10 cellular contexts compared by ENCODE assay signal in genomic region chr6:37172991-37173572, GRCh38. TPM values are rescaled to one million over a fixed set of nuclear protein-coding genes. Genes with fewer than 3 reads are reported as not detected.
DNase-seq lines count a peak whose midpoint lies in the region; ATAC-seq and TF ChIP-seq lines count a peak whose summit lies in the region.
"Had no signal": no experiment of that assay in that cellular context is flagged by ENCODE, and none has a peak within 500 bp of the region (broad histone marks: within the 10 kb centered on the region; RNA-seq: fewer than 3 reads in every experiment).

No MANE protein-coding gene starts in this region.

- DNase-seq in CD8-positive, alpha-beta memory T cell, result no peak
- DNase-seq in RWPE1 (ENCODE audit: low spot score) (no peak), esophagus squamous epithelium (lab: John Stamatoyannopoulos, UW) (no peak), gastrocnemius medialis (no peak), NCI-H1417 (lab: John Stamatoyannopoulos, UW) (no peak), putamen (ENCODE audit: low spot score) (no peak)
- DNase-seq: NCI-H446, T1000 had no signal

- peak overlapping the region; percentile 82 to 98 (median 93) for H3K27ac Mint-ChIP-seq in CD8-positive, alpha-beta memory T cell

- peaks cover 68 to 73% (median 71%) of the 10 kb centered on the region in 3 donors for H3K4me1 Mint-ChIP-seq in CD8-positive, alpha-beta memory T cell

- peaks cover 0 to 2% (median 0%) of the 10 kb centered on the region in 5 donors for H3K9me3 Mint-ChIP-seq in CD8-positive, alpha-beta memory T cell

- in situ Hi-C loops in gastrocnemius medialis (cut with MboI; ENCODE audit: low sequenced_read_pairs in 4 of 4), result loop anchor here in 3 of 4 donors (5.0 kb wide), 2 partner anchors 41 to 121 kb away; no protein-coding TSS in a partner anchor

- H3K27me3 ChIP-seq in CD8-positive, alpha-beta memory T cell (ENCODE audit: insufficient read depth, low read length, poor library complexity, severe bottlenecking), result no peaks in the 10 kb centered on the region
- H3K27me3 ChIP-seq in esophagus squamous epithelium, result no peaks in the 10 kb centered on the region
- H3K27me3 ChIP-seq in gastrocnemius medialis, result no peaks in the 10 kb centered on the region

- intact Hi-C loops in esophagus squamous epithelium (cut with DNase I), result loop anchor here (10.0 kb wide), 1 partner anchor 148 kb away; no protein-coding TSS in a partner anchor
- intact Hi-C loops in gastrocnemius medialis (cut with DNase I; ENCODE audit: low total_unique reads), result loop anchor here (1.0 to 5.0 kb wide), 3 partner anchors 122 to 286 kb away; partner anchors contain the start of gene C6orf89

- ATAC-seq in gastrocnemius medialis, result no peak
- no peak for ATAC-seq in GM21786 (IDR thresholded peaks at IDR 0.05; ENCODE audit: unreplicated experiment)
- no peak for ATAC-seq in HG02938 (IDR thresholded peaks at IDR 0.05; ENCODE audit: unreplicated experiment)

- CTCF ChIA-PET in CD8-positive, alpha-beta memory T cell (lab: Charles Lee), result interaction anchor here (0.9 to 16.9 kb wide), 14 partner anchors 9 to 287 kb away, joined by 3 to 461 read pairs (median 12); partner anchors contain the start of genes C6orf89 and MTCH1
- CTCF ChIA-PET in RWPE1 (lab: Yijun Ruan, JAX), result interaction anchor here (1.7 to 4.0 kb wide), 5 partner anchors 16 to 154 kb away, joined by 5 to 64 read pairs (median 29); no protein-coding TSS in a partner anchor

- POLR2A ChIA-PET in CD8-positive, alpha-beta memory T cell (lab: Charles Lee), result interaction anchor here (1.0 to 4.0 kb wide), 9 partner anchors 9 to 298 kb away, joined by 3 to 38 read pairs (median 4); partner anchors contain the start of gene PPIL1
- POLR2A ChIA-PET in RWPE1 (lab: Yijun Ruan, JAX; ENCODE audit: low non-redundant PET), result no interaction called here

- 70 to 85% methylated on average over 7 of the region's 7 CpGs for WGBS in esophagus squamous epithelium, 2 donors

- peak overlapping the region; percentile 68 for H3K4me3 ChIP-seq in CD8-positive, alpha-beta memory T cell (ENCODE audit: low read length)
- H3K4me3 ChIP-seq in esophagus squamous epithelium (peak overlapping the region; percentile 67 to 90 (median 86)), gastrocnemius medialis (peak overlapping the region in 2 of 4 donors; percentile 64 to 92)

- H3K36me3 Mint-ChIP-seq in CD8-positive, alpha-beta memory T cell, result peaks cover 43 to 63% (median 50%) of the 10 kb centered on the region in 3 donors

- H3K36me3 ChIP-seq in CD8-positive, alpha-beta memory T cell (ENCODE audit: insufficient read depth, low read length), result peaks cover 48% of the 10 kb centered on the region
- peaks cover 13 to 40% (median 25%) of the 10 kb centered on the region in 3 donors for H3K36me3 ChIP-seq in esophagus squamous epithelium
- peaks cover 0 to 33% of the 10 kb centered on the region in 2 donors for H3K36me3 ChIP-seq in gastrocnemius medialis

- H3K4me1 ChIP-seq in CD8-positive, alpha-beta memory T cell (ENCODE audit: insufficient read depth, low read length), result peaks cover 59% of the 10 kb centered on the region
- H3K4me1 ChIP-seq in esophagus squamous epithelium, result peaks cover 12 to 79% (median 22%) of the 10 kb centered on the region in 3 donors
- H3K4me1 ChIP-seq in gastrocnemius medialis, result peaks cover 13 to 27% of the 10 kb centered on the region in 2 donors

- no peak for TF ChIP-seq POLR2A in esophagus squamous epithelium (IDR thresholded peaks at IDR 0.05)
- TF ChIP-seq POLR2A in gastrocnemius medialis (IDR thresholded peaks at IDR 0.05), result no peak

- peak overlapping the region; percentile 89 for H3K27ac ChIP-seq in CD8-positive, alpha-beta memory T cell (ENCODE audit: low read depth, low read length)
- peak overlapping the region; percentile 96 for H3K27ac ChIP-seq in RWPE1
- H3K27ac ChIP-seq in esophagus squamous epithelium, result peak overlapping the region; percentile 95 to 98 (median 96)
- peak overlapping the region; percentile 92 to 95 (median 93) for H3K27ac ChIP-seq in gastrocnemius medialis

- no peak for TF ChIP-seq CTCF in RWPE1 (conservative IDR thresholded peaks at IDR 0.05; ENCODE audit: low read depth)
- no peak for TF ChIP-seq CTCF in esophagus squamous epithelium (IDR thresholded peaks at IDR 0.05)
- no peak for TF ChIP-seq CTCF in gastrocnemius medialis (IDR thresholded peaks at IDR 0.05 in 4 of 5, conservative IDR thresholded peaks at IDR 0.05 in 1 of 5)

- peaks cover 0 to 3% of the 10 kb centered on the region in 2 donors for H3K27me3 Mint-ChIP-seq in CD8-positive, alpha-beta memory T cell

- peak overlapping the region; percentile 90 to 99 (median 94) for H3K4me3 Mint-ChIP-seq in CD8-positive, alpha-beta memory T cell

- no peaks in the 10 kb centered on the region for H3K9me3 ChIP-seq in CD8-positive, alpha-beta memory T cell (ENCODE audit: low read length)
- H3K9me3 ChIP-seq in esophagus squamous epithelium (no peaks in the 10 kb centered on the region), gastrocnemius medialis (no peaks in the 10 kb centered on the region)

RNA-seq across cellular contexts. Expression of gene PIM1, which starts 3.1 kb away (rescaled TPM):
- total RNA-seq in CD8-positive, alpha-beta memory T cell, result 10 to 100 TPM; 93.7 to 99.1 TPM
- 253 TPM for polyA plus RNA-seq in CD8-positive, alpha-beta memory T cell
- total RNA-seq in esophagus squamous epithelium (100 to 1,000 TPM in 2 of 4 donors, 10 to 100 TPM in 2; 57.3 to 206 (median 96.6) TPM), gastrocnemius medialis (10 to 100 TPM in 2 of 4 donors, 1 to 10 TPM in 2; 5.0 to 23.0 (median 13.0) TPM)
